Comparison of ENCODE assay signal across 18 cellular contexts in the genomic region with DNA sequence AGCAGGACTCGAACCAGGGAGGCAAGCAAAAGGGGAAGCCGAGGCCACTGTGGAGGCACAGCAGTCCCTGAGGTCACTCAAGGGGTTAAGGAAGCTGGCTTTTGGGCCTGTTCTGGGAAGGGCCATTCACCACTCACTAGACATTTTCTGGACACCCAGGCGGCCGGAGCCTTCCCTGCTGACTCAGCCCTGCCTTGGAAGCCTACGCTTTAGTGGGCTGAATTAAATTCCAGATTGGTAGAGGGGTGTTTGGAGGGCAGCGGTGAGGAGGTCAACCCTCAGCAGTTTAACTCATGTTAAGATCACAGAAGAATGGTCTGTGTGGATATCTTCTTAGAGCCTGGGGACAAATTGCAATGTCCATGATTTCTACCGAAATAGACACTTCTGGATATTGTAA.
"Had no signal": no experiment of that assay in that cellular context is flagged by ENCODE, and none has a peak within 500 bp of the region (broad histone marks: within the 10 kb centered on the region; RNA-seq: fewer than 3 reads in every experiment).

No MANE protein-coding gene starts in this region.

- ATAC-seq: activated T-cell treated with anti-CD3 and anti-CD28 coated beads, Interleukin-2, amount 50 U/mL, for 4 hours had no signal

- H3K9me3 ChIP-seq: Peyer's patch had no signal

- H3K36me3 ChIP-seq: Peyer's patch had no signal

- H3K27me3 ChIP-seq: Peyer's patch had no signal

- H3K4me1 ChIP-seq: Peyer's patch had no signal

- DNase-seq: activated B cell treated with CpG ODN at 0.5 μM for 24 hours; activated CD4-positive, alpha-beta T cell treated with anti-CD3 and anti-CD28 coated beads for 1 hour; activated CD4-positive, alpha-beta T cell treated with anti-CD3 and anti-CD28 coated beads, Interleukin-2, amount 10 ng/mL, durations not matched to agents 24 days and 14 days; activated CD4-positive, alpha-beta T cell treated with anti-CD3 and anti-CD28 coated beads, Interleukin-2, amount 50 U/mL, for 48 hours; activated CD8-positive, alpha-beta memory T cell treated with anti-CD3 and anti-CD28 coated beads for 24 hours; activated effector memory CD4-positive, alpha-beta T cell treated with anti-CD3 and anti-CD28 coated beads, Interleukin-2, amount 50 U/mL, for 16 hours; activated naive CD4-positive, alpha-beta T cell treated with Interleukin-2 at 50 U/mL for 16 hours; activated T-cell treated with anti-CD3 and anti-CD28 coated beads, Interleukin-2, amount 50 U/mL, for 4 hours; amygdala; cerebellar nuclear complex; Kasumi-1; NCI-H1048; NCI-H187 treated with DMSO at 0.1 percent for 48 hours; NCI-H2081 treated with DMSO at 0.1 percent for 48 hours; NCI-H446; NCI-H524; Peyer's patch; SHP77 treated with DMSO at 0.1 percent for 48 hours had no signal

- H3K4me3 ChIP-seq: Peyer's patch had no signal

- H3K27ac ChIP-seq: Peyer's patch had no signal
